37 cellular contexts compared by ENCODE assay signal in the genomic region with DNA sequence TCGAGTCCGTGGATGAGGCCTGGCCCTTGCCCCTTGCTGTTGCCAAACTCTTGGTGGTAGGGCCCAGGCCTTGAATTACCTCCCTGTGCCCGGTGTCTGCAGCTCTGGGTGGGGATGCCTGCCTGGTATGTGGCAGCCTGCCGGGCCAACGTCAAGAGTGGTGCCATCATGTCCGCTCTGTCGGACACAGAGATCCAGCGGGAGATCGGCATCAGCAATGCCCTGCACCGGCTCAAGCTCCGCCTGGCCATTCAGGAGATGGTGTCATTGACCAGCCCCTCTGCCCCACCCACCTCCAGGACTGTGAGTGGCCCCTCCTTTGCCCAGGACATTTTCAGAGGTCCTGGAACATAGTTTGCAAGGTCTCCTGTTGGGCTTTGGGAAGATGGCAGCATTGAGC. TPM values are rescaled to one million over a fixed set of nuclear protein-coding genes. Genes with fewer than 3 reads are reported as not detected.
"Had no signal": no experiment of that assay in that cellular context is flagged by ENCODE, and none has a peak within 500 bp of the region (broad histone marks: within the 10 kb centered on the region; RNA-seq: fewer than 3 reads in every experiment).

No MANE protein-coding gene starts in this region.

- H3K27ac Mint-ChIP-seq: activated B cell treated with CpG ODN at 0.5 μM for 24 hours; activated CD4-positive, alpha-beta memory T cell treated with anti-CD3 and anti-CD28 coated beads, Interleukin-2, amount 10 ng/mL, durations not matched to agents 7 days and 5 days; activated CD4-positive, alpha-beta T cell treated with anti-CD3 and anti-CD28 coated beads, Interleukin-2, amount 10 ng/mL, durations not matched to agents 24 days and 14 days; activated CD8-positive, alpha-beta T cell treated with anti-CD3 and anti-CD28 coated beads, Interleukin-2, amount 10 ng/mL, durations not matched to agents 7 days and 5 days; activated naive CD4-positive, alpha-beta T cell treated with anti-CD3 and anti-CD28 coated beads, Interleukin-2, amount 50 U/mL, for 24 hours; activated naive CD8-positive, alpha-beta T cell; activated naive CD8-positive, alpha-beta T cell treated with anti-CD3 and anti-CD28 coated beads, Interleukin-2, amount 10 ng/mL, durations not matched to agents 7 days and 5 days; activated naive CD8-positive, alpha-beta T cell treated with anti-CD3 and anti-CD28 coated beads, Interleukin-2, amount 50 U/mL, for 24 hours; activated T-cell treated with anti-CD3 and anti-CD28 coated beads, Interleukin-2, amount 50 U/mL, for 72 hours; activated T-helper 1 cell treated with anti-CD3 and anti-CD28 coated beads, Interleukin-12 subunit alpha, Interleukin-12 subunit beta, Interleukin-2, Interleukin-4 antibody, amounts not matched to agents 30 ng/mL and 10 ng/mL and 1 ng/mL, durations not matched to agents 14 hours and 24 hours and 36 hours; activated T-helper 17 cell treated with anti-CD3 and anti-CD28 coated beads, Interleukin-2, amount 50 U/mL, for 72 hours; brain; T-helper 1 cell treated with Interleukin-12 subunit alpha and Interleukin-12 subunit beta and Interleukin-4 antibody, amounts not matched to agents 30 μg/mL and 1 μg/mL, for 36 hours; T-helper 2 cell treated with Interferon-gamma antibody and Interleukin-4, amounts not matched to agents 5 μg/mL and 100 μg/mL, for 36 hours had no signal

- H3K27me3 Mint-ChIP-seq: activated CD4-positive, alpha-beta memory T cell treated with anti-CD3 and anti-CD28 coated beads, Interleukin-2, amount 10 ng/mL, durations not matched to agents 7 days and 5 days; activated CD4-positive, alpha-beta T cell treated with anti-CD3 and anti-CD28 coated beads, Interleukin-2, amount 10 ng/mL, durations not matched to agents 24 days and 14 days; activated naive CD4-positive, alpha-beta T cell treated with anti-CD3 and anti-CD28 coated beads, Interleukin-2, amount 50 U/mL, for 24 hours; activated naive CD8-positive, alpha-beta T cell; activated naive CD8-positive, alpha-beta T cell treated with anti-CD3 and anti-CD28 coated beads, Interleukin-2, amount 10 ng/mL, durations not matched to agents 7 days and 5 days had no signal

- H3K9me3 Mint-ChIP-seq: activated B cell treated with CpG ODN at 0.5 μM for 24 hours; activated CD4-positive, alpha-beta memory T cell treated with anti-CD3 and anti-CD28 coated beads, Interleukin-2, amount 10 ng/mL, durations not matched to agents 7 days and 5 days; activated CD4-positive, alpha-beta T cell treated with anti-CD3 and anti-CD28 coated beads, Interleukin-2, amount 10 ng/mL, durations not matched to agents 24 days and 14 days; activated naive CD4-positive, alpha-beta T cell treated with anti-CD3 and anti-CD28 coated beads, Interleukin-2, amount 50 U/mL, for 24 hours; activated naive CD8-positive, alpha-beta T cell treated with anti-CD3 and anti-CD28 coated beads, Interleukin-2, amount 10 ng/mL, durations not matched to agents 7 days and 5 days; activated naive CD8-positive, alpha-beta T cell treated with anti-CD3 and anti-CD28 coated beads, Interleukin-2, amount 50 U/mL, for 24 hours; activated T-cell treated with anti-CD3 and anti-CD28 coated beads, Interleukin-2, amount 50 U/mL, for 4 hours; activated T-cell treated with anti-CD3 and anti-CD28 coated beads, Interleukin-2, amount 50 U/mL, for 72 hours; activated T-helper 1 cell treated with anti-CD3 and anti-CD28 coated beads, Interleukin-12 subunit alpha, Interleukin-12 subunit beta, Interleukin-2, Interleukin-4 antibody, amounts not matched to agents 30 ng/mL and 10 ng/mL and 1 ng/mL, durations not matched to agents 14 hours and 24 hours and 36 hours; activated T-helper 17 cell treated with anti-CD3 and anti-CD28 coated beads, Interleukin-2, amount 50 U/mL, for 72 hours; central memory CD8-positive, alpha-beta T cell; T-helper 1 cell treated with Interleukin-12 subunit alpha and Interleukin-12 subunit beta and Interleukin-4 antibody, amounts not matched to agents 30 μg/mL and 1 μg/mL, for 36 hours; T-helper 2 cell treated with Interferon-gamma antibody and Interleukin-4, amounts not matched to agents 5 μg/mL and 100 μg/mL, for 36 hours had no signal

- H3K36me3 Mint-ChIP-seq: activated naive CD4-positive, alpha-beta T cell treated with anti-CD3 and anti-CD28 coated beads, Interleukin-2, amount 50 U/mL, for 24 hours; activated naive CD8-positive, alpha-beta T cell had no signal

- H3K4me1 Mint-ChIP-seq: activated B cell treated with CpG ODN at 0.5 μM for 24 hours; activated naive CD4-positive, alpha-beta T cell treated with anti-CD3 and anti-CD28 coated beads, Interleukin-2, amount 50 U/mL, for 24 hours; activated naive CD8-positive, alpha-beta T cell treated with anti-CD3 and anti-CD28 coated beads, Interleukin-2, amount 50 U/mL, for 24 hours; activated T-helper 17 cell treated with anti-CD3 and anti-CD28 coated beads, Interleukin-2, amount 50 U/mL, for 72 hours; central memory CD8-positive, alpha-beta T cell had no signal

- H3K4me3 Mint-ChIP-seq: activated B cell treated with CpG ODN at 0.5 μM for 24 hours; activated CD4-positive, alpha-beta memory T cell treated with anti-CD3 and anti-CD28 coated beads, Interleukin-2, amount 10 ng/mL, durations not matched to agents 7 days and 5 days; activated CD4-positive, alpha-beta T cell treated with anti-CD3 and anti-CD28 coated beads, Interleukin-2, amount 10 ng/mL, durations not matched to agents 24 days and 14 days; activated CD8-positive, alpha-beta T cell treated with anti-CD3 and anti-CD28 coated beads, Interleukin-2, amount 10 ng/mL, durations not matched to agents 7 days and 5 days; activated naive CD4-positive, alpha-beta T cell treated with anti-CD3 and anti-CD28 coated beads, Interleukin-2, amount 50 U/mL, for 24 hours; activated naive CD8-positive, alpha-beta T cell; activated naive CD8-positive, alpha-beta T cell treated with anti-CD3 and anti-CD28 coated beads, Interleukin-2, amount 10 ng/mL, durations not matched to agents 7 days and 5 days; activated naive CD8-positive, alpha-beta T cell treated with anti-CD3 and anti-CD28 coated beads, Interleukin-2, amount 50 U/mL, for 24 hours; activated T-cell treated with anti-CD3 and anti-CD28 coated beads, Interleukin-2, amount 50 U/mL, for 4 hours; activated T-cell treated with anti-CD3 and anti-CD28 coated beads, Interleukin-2, amount 50 U/mL, for 72 hours; activated T-helper 1 cell treated with anti-CD3 and anti-CD28 coated beads, Interleukin-12 subunit alpha, Interleukin-12 subunit beta, Interleukin-2, Interleukin-4 antibody, amounts not matched to agents 30 ng/mL and 10 ng/mL and 1 ng/mL, durations not matched to agents 14 hours and 24 hours and 36 hours; activated T-helper 17 cell treated with anti-CD3 and anti-CD28 coated beads, Interleukin-2, amount 50 U/mL, for 72 hours; brain; central memory CD8-positive, alpha-beta T cell; T-helper 1 cell treated with Interleukin-12 subunit alpha and Interleukin-12 subunit beta and Interleukin-4 antibody, amounts not matched to agents 30 μg/mL and 1 μg/mL, for 36 hours; T-helper 2 cell treated with Interferon-gamma antibody and Interleukin-4, amounts not matched to agents 5 μg/mL and 100 μg/mL, for 36 hours had no signal

- H3K27ac ChIP-seq: ascending aorta, cardiac muscle cell, VCaP had no signal

- H3K4me1 ChIP-seq: ascending aorta had no signal

- H3K27me3 ChIP-seq: ascending aorta, cardiac muscle cell had no signal

- DNase-seq: activated B cell treated with CpG ODN at 0.5 μM for 24 hours; activated CD4-positive, alpha-beta memory T cell treated with anti-CD3 and anti-CD28 coated beads, Interleukin-2, amount 10 ng/mL, durations not matched to agents 7 days and 5 days; activated CD4-positive, alpha-beta T cell treated with anti-CD3 and anti-CD28 coated beads for 4 hours; activated CD4-positive, alpha-beta T cell treated with anti-CD3 and anti-CD28 coated beads, Interleukin-2, amount 10 ng/mL, durations not matched to agents 24 days and 14 days; activated CD4-positive, alpha-beta T cell treated with anti-CD3 and anti-CD28 coated beads, Interleukin-2, amount 50 U/mL, for 48 hours; activated CD4-positive, CD25-positive, alpha-beta regulatory T cell treated with anti-CD3 and anti-CD28 coated beads, Interleukin-2, amount 50 U/mL, for 72 hours; activated CD8-positive, alpha-beta memory T cell treated with anti-CD3 and anti-CD28 coated beads, Interleukin-2, amount 50 U/mL, for 4 hours; activated CD8-positive, alpha-beta T cell treated with anti-CD3 and anti-CD28 coated beads, Interleukin-2, amount 10 ng/mL, durations not matched to agents 7 days and 5 days; activated gamma-delta T cell; activated naive CD4-positive, alpha-beta T cell treated with Interleukin-2 at 50 U/mL for 16 hours; activated naive CD8-positive, alpha-beta T cell treated with anti-CD3 and anti-CD28 coated beads, Interleukin-2, amount 10 ng/mL, durations not matched to agents 7 days and 5 days; activated naive CD8-positive, alpha-beta T cell treated with anti-CD3 and anti-CD28 coated beads, Interleukin-2, amount 50 U/mL, for 24 hours; activated T-cell treated with anti-CD3 and anti-CD28 coated beads for 4 hours; activated T-cell treated with anti-CD3 and anti-CD28 coated beads, Interleukin-2, amount 50 U/mL, for 1 hour; activated T-cell treated with anti-CD3 and anti-CD28 coated beads, Interleukin-2, amount 50 U/mL, for 4 hours; activated T-cell treated with anti-CD3 and anti-CD28 coated beads, Interleukin-2, amount 50 U/mL, for 72 hours; amygdala; anterior cingulate cortex; caudate nucleus; cerebellar nuclear complex; T-helper 1 cell; T-helper 2 cell; T-helper 9 cell had no signal

- H3K9me3 ChIP-seq: ascending aorta had no signal

- H3K4me3 ChIP-seq: ascending aorta, cardiac muscle cell had no signal

RNA-seq across cellular contexts. Expression of gene MYOG, which starts 25.7 kb away (rescaled TPM):
- total RNA-seq: activated B cell treated with CpG ODN at 0.5 μM for 24 hours; activated CD4-positive, alpha-beta memory T cell treated with anti-CD3 and anti-CD28 coated beads, Interleukin-2, amount 10 ng/mL, durations not matched to agents 7 days and 5 days; activated CD4-positive, alpha-beta T cell treated with anti-CD3 and anti-CD28 coated beads, Interleukin-2, amount 10 ng/mL, durations not matched to agents 24 days and 14 days; activated CD8-positive, alpha-beta memory T cell treated with anti-CD3 and anti-CD28 coated beads for 36 hours; activated CD8-positive, alpha-beta T cell treated with anti-CD3 and anti-CD28 coated beads, Interleukin-2, amount 10 ng/mL, durations not matched to agents 7 days and 5 days; activated naive CD8-positive, alpha-beta T cell treated with anti-CD3 and anti-CD28 coated beads, Interleukin-2, amount 10 ng/mL, durations not matched to agents 7 days and 5 days; activated T-cell treated with anti-CD3 and anti-CD28 coated beads, Interleukin-2, amount 50 U/mL, for 4 hours; activated T-cell treated with anti-CD3 and anti-CD28 coated beads, Interleukin-2, amount 50 U/mL, for 72 hours; activated T-helper 1 cell treated with anti-CD3 and anti-CD28 coated beads, Interleukin-12 subunit alpha, Interleukin-12 subunit beta, Interleukin-2, Interleukin-4 antibody, amounts not matched to agents 30 ng/mL and 10 ng/mL and 1 ng/mL, durations not matched to agents 14 hours and 24 hours and 36 hours; activated T-helper 17 cell treated with anti-CD3 and anti-CD28 coated beads, Interleukin-2, amount 50 U/mL, for 72 hours; ascending aorta; bronchial epithelial cell; chondrocyte had no signal
